In genomic region chrX:47239898-47240545, GRCh38 we compare ENCODE assay signal across 1 cellular context.
TF ChIP-seq lines count a peak whose summit lies in the region.

No MANE protein-coding gene starts in this region.

TF ChIP-seq in WTC11, 78 proteins besides CTCF, POLR2A, EP300 and RAD21 (continued from another document):
- TF ChIP-seq ZMAT4 (CRISPR knock-in tag; IDR thresholded peaks at IDR 0.05) (no peak), AFF4 (CRISPR knock-in tag; IDR thresholded peaks at IDR 0.05; ENCODE audit: borderline replicate concordance) (no peak), SP1 (CRISPR knock-in tag; conservative IDR thresholded peaks at IDR 0.05) (no peak), ZBTB21 (CRISPR knock-in tag; IDR thresholded peaks at IDR 0.05; ENCODE audit: borderline replicate concordance) (no peak), ATF6 (CRISPR knock-in tag; IDR thresholded peaks at IDR 0.05) (no peak), FOXP1 (CRISPR knock-in tag; IDR thresholded peaks at IDR 0.05; ENCODE audit: borderline replicate concordance) (no peak)
- TF ChIP-seq, protein P1, sequence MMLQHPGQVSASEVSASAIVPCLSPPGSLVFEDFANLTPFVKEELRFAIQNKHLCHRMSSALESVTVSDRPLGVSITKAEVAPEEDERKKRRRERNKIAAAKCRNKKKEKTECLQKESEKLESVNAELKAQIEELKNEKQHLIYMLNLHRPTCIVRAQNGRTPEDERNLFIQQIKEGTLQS (CRISPR knock-in tag; conservative IDR thresholded peaks at IDR 0.05) = no peak
TF ChIP-seq in WTC11: peak in this region for 0.
